26 cellular contexts compared by ENCODE assay signal in genomic region chr6:143222758-143223334, GRCh38.
A peak's percentile ranks its signal among the peaks of the same experiment; 100 is the strongest.
DNase-seq lines count a peak whose midpoint lies in the region; ATAC-seq and TF ChIP-seq lines count a peak whose summit lies in the region.
"Had no signal": no experiment of that assay in that cellular context is flagged by ENCODE, and none has a peak within 500 bp of the region (broad histone marks: within the 10 kb centered on the region; RNA-seq: fewer than 3 reads in every experiment).

No MANE protein-coding gene starts in this region.

- H3K36me3 ChIP-seq in IMR-90 (ENCODE audit: control insufficient read depth, insufficient read depth, low read length) (no peaks in the 10 kb centered on the region), lower lobe of right lung (no peaks in the 10 kb centered on the region), skeletal muscle tissue (ENCODE audit: control insufficient read depth in 3 of 3, insufficient read depth in 3 of 3, low read length in 3 of 3) (no peaks in the 10 kb centered on the region), MM.1S (replicated peaks; ENCODE audit: insufficient read depth, low read length) (no peaks in the 10 kb centered on the region)
- H3K36me3 ChIP-seq: BE2C, Peyer's patch, SJSA1, tibial nerve had no signal

- H2BK15ac ChIP-seq in IMR-90 (ENCODE audit: low read depth, low read length) = no peak overlapping the region

- H3K9me2 ChIP-seq in MM.1S (replicated peaks; ENCODE audit: insufficient read depth, low read length) = no peaks in the 10 kb centered on the region

- CTCF ChIA-PET in IMR-90 (lab: Yijun Ruan, JAX) = no interaction called here

- intact Hi-C loops in IMR-90 (cut with micrococcal nuclease) (no loop called here), lower lobe of right lung (cut with DNase I) (no loop called here)

- H4K91ac ChIP-seq in IMR-90 (ENCODE audit: insufficient read depth, low read depth, low read length) = no peak overlapping the region

- H3K14ac ChIP-seq in IMR-90 (replicated peaks; ENCODE audit: low read depth, low read length) = no peak overlapping the region

- dilution Hi-C loops in IMR-90 (cut with HindIII; ENCODE audit: low sequenced_read_pairs, unreplicated experiment) = no loop called here

- no peaks in the 10 kb centered on the region for H3F3A ChIP-seq in MM.1S (ENCODE audit: insufficient read depth, low read length)

- no peak overlapping the region for H3K18ac ChIP-seq in IMR-90 (ENCODE audit: low read depth, low read length)

- H2BK20ac ChIP-seq in IMR-90 (ENCODE audit: low read depth, low read length) = no peak overlapping the region

- DNase-seq in IMR-90 (no peak), fibroblast of peridontal ligament (ENCODE audit: extremely low read depth) (peak; percentile 23), lower lobe of right lung (no peak), MM.1S (no peak), NCI-H526 treated with DMSO at 0.1 percent for 48 hours (lab: John Stamatoyannopoulos, UW) (no peak)
- DNase-seq: activated CD4-positive, alpha-beta T cell treated with anti-CD3 and anti-CD28 coated beads for 4 hours; activated naive CD4-positive, alpha-beta T cell treated with anti-CD3 and anti-CD28 coated beads, Interleukin-2, amount 10 ng/mL, durations not matched to agents 7 days and 5 days; activated T-cell treated with anti-CD3 and anti-CD28 coated beads, Interleukin-2, amount 50 U/mL, for 48 hours; BE2C; DND-41; effector CD4-positive, alpha-beta T cell; GOT3; left cardiac atrium; NCI-H1105; NCI-H510A; NK-92 treated with Interleukin-12 subunit alpha and Interleukin-12 subunit beta, amount 100 ng/mL, for 24 hours; Peyer's patch; posterior cingulate gyrus; stimulated activated CD4-positive, alpha-beta T cell treated with anti-CD3 and anti-CD28 coated beads, Interleukin-4, amount 100 ng/mL, for 24 hours; stimulated activated naive CD4-positive, alpha-beta T cell treated with Interleukin-2 at 50 U/mL for 16 hours; T-helper 17 cell had no signal

- H4K20me1 ChIP-seq in IMR-90 (ENCODE audit: insufficient read depth, low read length) (no peaks in the 10 kb centered on the region), MM.1S (ENCODE audit: insufficient read depth, low read length) (no peaks in the 10 kb centered on the region)

- H2AK5ac ChIP-seq in IMR-90 (ENCODE audit: low read depth, low read length) = no peak overlapping the region

- H3K4me3 ChIP-seq in IMR-90 (ENCODE audit: insufficient read depth, low read depth, low read length) (no peak overlapping the region), lower lobe of right lung (no peak overlapping the region), skeletal muscle tissue (ENCODE audit: low read length in 3 of 3) (no peak overlapping the region), MM.1S (ENCODE audit: low read length) (no peak overlapping the region)
- H3K4me3 ChIP-seq: Peyer's patch, SJSA1, tibial nerve had no signal

- no CpG with 5 or more reads among the region's 4 CpGs for WGBS in IMR-90 (ENCODE audit: extremely low coverage in 2 of 2, insufficient read length in 1 of 2), 2 experiments

- H3K4me2 ChIP-seq in IMR-90 (ENCODE audit: low read depth, low read length) (no peak overlapping the region), MM.1S (ENCODE audit: low read depth, low read length) (no peak overlapping the region)

- in situ Hi-C loops in IMR-90 (cut with MboI; ENCODE audit: low sequenced_read_pairs) = no loop called here

- TF ChIP-seq POLR2A in IMR-90 (IDR thresholded peaks at IDR 0.05; ENCODE audit: low read depth, low read length) = no peak

- H2AK9ac ChIP-seq in IMR-90 (replicated peaks; ENCODE audit: low read depth, low read length, poor library complexity) = no peak overlapping the region

- H3K9ac ChIP-seq in IMR-90 (ENCODE audit: low read depth, low read length) (no peak overlapping the region), skeletal muscle tissue (ENCODE audit: low read depth in 1 of 3, low read length in 3 of 3) (peak overlapping the region in 1 of 3 donors; percentile 7), MM.1S (ENCODE audit: low read length) (no peak overlapping the region)

- no peak overlapping the region for H4K5ac ChIP-seq in IMR-90 (ENCODE audit: low read depth, low read length)

- no TSS peak for BruUV-seq in IMR-90 (replicated peaks; lab: Mats Ljungman, UMichigan)

- H2AFZ ChIP-seq in IMR-90 (replicated peaks; ENCODE audit: low read length, poor library complexity) = peak overlapping the region; percentile 59
- H2AFZ ChIP-seq in MM.1S (ENCODE audit: low read length) = no peak overlapping the region

- no peaks in the 10 kb centered on the region; the same call in 1 of the 2 replicates for H3K4me1 ChIP-seq in IMR-90 (ENCODE audit: control insufficient read depth, insufficient read depth, low read length)
- no peaks in the 10 kb centered on the region for H3K4me1 ChIP-seq in lower lobe of right lung
- H3K4me1 ChIP-seq in skeletal muscle tissue (ENCODE audit: control insufficient read depth in 3 of 3, insufficient read depth in 3 of 3, low read length in 3 of 3) = peaks cover 8 to 15% (median 13%) of the 10 kb centered on the region in 3 donors
- H3K4me1 ChIP-seq in MM.1S (ENCODE audit: low read length) = no peaks in the 10 kb centered on the region
- H3K4me1 ChIP-seq: BE2C, SJSA1 had no signal

- H3K4ac ChIP-seq in IMR-90 (ENCODE audit: low read depth, low read length) = no peak overlapping the region

- H3K56ac ChIP-seq in IMR-90 (ENCODE audit: extremely low read depth, insufficient read depth, low read length) = no peak overlapping the region

- no peaks in the 10 kb centered on the region for H3K9me3 ChIP-seq in IMR-90 (ENCODE audit: control insufficient read depth, insufficient read depth, low read length)
- H3K9me3 ChIP-seq in lower lobe of right lung = no peaks in the 10 kb centered on the region
- H3K9me3 ChIP-seq in skeletal muscle tissue (ENCODE audit: control insufficient read depth in 3 of 3, low read length in 3 of 3) = no peaks in the 10 kb centered on the region
- no peaks in the 10 kb centered on the region for H3K9me3 ChIP-seq in MM.1S (replicated peaks; ENCODE audit: insufficient read depth, low read length)
- H3K9me3 ChIP-seq: BE2C, Peyer's patch, SJSA1, tibial nerve had no signal

- H3K27ac ChIP-seq in IMR-90 (ENCODE audit: insufficient read depth, low read length) (no peak overlapping the region), lower lobe of right lung (peak overlapping the region; percentile 51), skeletal muscle tissue (ENCODE audit: low read depth, low read length) (peak overlapping the region; percentile 61), MM.1S (ENCODE audit: low read length) (no peak overlapping the region)
- H3K27ac ChIP-seq: SJSA1 had no signal

- H2BK120ac ChIP-seq in IMR-90 (ENCODE audit: low read depth, low read length) = no peak overlapping the region

- no peak overlapping the region for H3K23ac ChIP-seq in IMR-90 (ENCODE audit: low read depth, low read length)

- no peak overlapping the region for H2BK5ac ChIP-seq in IMR-90 (ENCODE audit: low read depth, low read length, poor library complexity, severe bottlenecking)

- ATAC-seq in IMR-90 (ENCODE audit: low read depth) = no peak
- peak; percentile 36 to 60 for ATAC-seq in lower lobe of right lung
- ATAC-seq in GM19324 (IDR thresholded peaks at IDR 0.05; ENCODE audit: low FRiP score, unreplicated experiment) = no peak
- no peak for ATAC-seq in HG03025 (IDR thresholded peaks at IDR 0.05; ENCODE audit: low FRiP score, unreplicated experiment)
- ATAC-seq: T-helper 17 cell had no signal

- H3K79me1 ChIP-seq in IMR-90 (ENCODE audit: low read depth in 1 of 2, low read length in 2 of 2) = no peaks in the 10 kb centered on the region

- TF ChIP-seq CTCF in IMR-90 (conservative IDR thresholded peaks at IDR 0.05; ENCODE audit: low read depth, low read length) (no peak), lower lobe of right lung (IDR thresholded peaks at IDR 0.05) (no peak), MM.1S (IDR thresholded peaks at IDR 0.05; ENCODE audit: low read length) (no peak)

- no peak overlapping the region for H4K8ac ChIP-seq in IMR-90 (ENCODE audit: low read depth in 2 of 2, low read length in 2 of 2)

- POLR2A ChIA-PET in IMR-90 (lab: Charles Lee; ENCODE audit: unreplicated experiment) = interaction anchor here (0.7 kb wide), 1 partner anchor 62 kb away, joined by 3 read pairs; no protein-coding TSS in a partner anchor

- no peaks in the 10 kb centered on the region for H3K79me2 ChIP-seq in MM.1S (ENCODE audit: low read length)

- no peak for TF ChIP-seq RAD21 in IMR-90 (IDR thresholded peaks at IDR 0.05; ENCODE audit: low read length)

- peaks cover 7% of the 10 kb centered on the region; the same call in 1 of the 2 replicates for H3K9me1 ChIP-seq in IMR-90 (ENCODE audit: insufficient read depth, low read length)

- H3K27me3 ChIP-seq in IMR-90 (ENCODE audit: control insufficient read depth, insufficient read depth, low read length) (no peaks in the 10 kb centered on the region), lower lobe of right lung (ENCODE audit: low read depth) (no peaks in the 10 kb centered on the region), skeletal muscle tissue (ENCODE audit: control insufficient read depth in 3 of 3, insufficient read depth in 3 of 3, low read length in 3 of 3) (no peaks in the 10 kb centered on the region), MM.1S (replicated peaks; ENCODE audit: insufficient read depth, low read length) (no peaks in the 10 kb centered on the region)
- H3K27me3 ChIP-seq: BE2C, Peyer's patch, SJSA1, tibial nerve had no signal

TF ChIP-seq in IMR-90, 13 proteins besides CTCF, POLR2A, EP300 and RAD21 (continues in another document):
- TF ChIP-seq USF2 (IDR thresholded peaks at IDR 0.05; ENCODE audit: low read depth, low read length) = no peak
- no peak for TF ChIP-seq BHLHE40 (IDR thresholded peaks at IDR 0.05; ENCODE audit: low read depth, low read length)
- no peak for TF ChIP-seq SMC3 (IDR thresholded peaks at IDR 0.05; ENCODE audit: low read depth, low read length)
- TF ChIP-seq ELK1 (IDR thresholded peaks at IDR 0.05; ENCODE audit: borderline replicate concordance, low read depth, low read length) = no peak
- no peak for TF ChIP-seq MXI1 (IDR thresholded peaks at IDR 0.05; ENCODE audit: borderline replicate concordance, low read depth, low read length)

Comparison
In these comparisons a context has a peak if more than half of its experiments do, and no peak if none do; other contexts are left out.
1. ATAC-seq: peak in lower lobe of right lung (2 of 2); none in IMR-90 (single experiment), GM19324 (single experiment) and HG03025 (single experiment).
2. H3K27ac ChIP-seq: peak in lower lobe of right lung (single experiment) and skeletal muscle tissue (single experiment); none in IMR-90 (single experiment) and MM.1S (single experiment).